Comparison of ENCODE assay signal across 8 cellular contexts in the genomic region with DNA sequence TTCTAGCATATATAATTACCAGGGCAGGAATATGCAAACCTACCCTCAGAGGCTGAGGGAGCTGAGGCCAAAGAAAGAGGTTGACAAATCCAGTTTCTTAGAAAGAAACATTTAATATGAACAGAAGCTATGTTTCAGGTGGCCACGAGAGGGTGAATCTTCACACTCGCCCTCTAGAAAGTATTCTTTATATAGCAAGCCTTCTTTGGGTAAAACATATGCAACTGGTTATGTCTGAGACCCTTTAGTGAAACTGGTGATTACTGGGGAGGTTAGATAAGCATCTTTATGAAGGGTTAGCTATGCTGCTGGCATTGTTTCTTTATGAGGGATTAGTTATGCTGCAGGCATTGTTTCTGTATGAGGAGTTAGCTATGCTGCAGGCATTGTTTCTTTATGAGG. TPM values are rescaled to one million over a fixed set of nuclear protein-coding genes. Genes with fewer than 3 reads are reported as not detected.
A peak's percentile ranks its signal among the peaks of the same experiment; 100 is the strongest.
DNase-seq lines count a peak whose midpoint lies in the region; ATAC-seq and TF ChIP-seq lines count a peak whose summit lies in the region.

No MANE protein-coding gene starts in this region.

- POLR2A ChIA-PET in BJ (lab: Charles Lee): no interaction called here
- POLR2A ChIA-PET in activated CD4-positive, alpha-beta memory T cell treated with anti-CD3 and anti-CD28 coated beads, Interleukin-2, amount 10 ng/mL, durations not matched to agents 7 days and 5 days (lab: Charles Lee): no interaction called here

- no peak for TF ChIP-seq POLR2A in uterus (IDR thresholded peaks at IDR 0.05)

- DNase-seq in BJ (ENCODE audit: low read depth) (no peak), H7 (peak; percentile 13), kidney tubule cell (ENCODE audit: low spot score) (peak; percentile 14), hepatic stellate cell (ENCODE audit: low spot score) (no peak), uterus (no peak), right atrium auricular region (ENCODE audit: low spot score) (no peak)
- no peak for DNase-seq in activated CD4-positive, alpha-beta memory T cell treated with anti-CD3 and anti-CD28 coated beads, Interleukin-2, amount 10 ng/mL, durations not matched to agents 7 days and 5 days

- H3K9me3 ChIP-seq in uterus (no peaks in the 10 kb centered on the region), right atrium auricular region (no peaks in the 10 kb centered on the region)

- TF ChIP-seq CTCF in BJ (IDR thresholded peaks at IDR 0.05; ENCODE audit: insufficient read depth, low read depth, low read length): peak; percentile 41
- no peak for TF ChIP-seq CTCF in uterus (IDR thresholded peaks at IDR 0.05)
- peak in 1 of 2 donors; percentile 10 for TF ChIP-seq CTCF in right atrium auricular region (IDR thresholded peaks at IDR 0.05)

- no peak overlapping the region for H3K27ac ChIP-seq in uterus
- H3K27ac ChIP-seq in right atrium auricular region: no peak overlapping the region

- H3K36me3 Mint-ChIP-seq in activated CD4-positive, alpha-beta memory T cell treated with anti-CD3 and anti-CD28 coated beads, Interleukin-2, amount 10 ng/mL, durations not matched to agents 7 days and 5 days (ENCODE audit: low read depth): no peaks in the 10 kb centered on the region

- H3K4me3 ChIP-seq in BJ (ENCODE audit: low read depth, low read length): no peak overlapping the region
- no peak overlapping the region for H3K4me3 ChIP-seq in H7 (ENCODE audit: insufficient read depth, low read depth, low read length)
- H3K4me3 ChIP-seq in uterus: no peak overlapping the region
- H3K4me3 ChIP-seq in right atrium auricular region: no peak overlapping the region

- H3K4me1 Mint-ChIP-seq in activated CD4-positive, alpha-beta memory T cell treated with anti-CD3 and anti-CD28 coated beads, Interleukin-2, amount 10 ng/mL, durations not matched to agents 7 days and 5 days: no peaks in the 10 kb centered on the region

- no peak overlapping the region for H3K4me3 Mint-ChIP-seq in activated CD4-positive, alpha-beta memory T cell treated with anti-CD3 and anti-CD28 coated beads, Interleukin-2, amount 10 ng/mL, durations not matched to agents 7 days and 5 days

- H3K27ac Mint-ChIP-seq in activated CD4-positive, alpha-beta memory T cell treated with anti-CD3 and anti-CD28 coated beads, Interleukin-2, amount 10 ng/mL, durations not matched to agents 7 days and 5 days: no peak overlapping the region

- no peaks in the 10 kb centered on the region for H3K9me3 Mint-ChIP-seq in activated CD4-positive, alpha-beta memory T cell treated with anti-CD3 and anti-CD28 coated beads, Interleukin-2, amount 10 ng/mL, durations not matched to agents 7 days and 5 days

- H3K36me3 ChIP-seq in BJ (ENCODE audit: control insufficient read depth, insufficient read depth, low read length) (no peaks in the 10 kb centered on the region), H7 (replicated peaks; ENCODE audit: control insufficient read depth, insufficient read depth, low read length) (no peaks in the 10 kb centered on the region), uterus (no peaks in the 10 kb centered on the region), right atrium auricular region (no peaks in the 10 kb centered on the region)

- peaks cover 1% of the 10 kb centered on the region for H3K27me3 Mint-ChIP-seq in activated CD4-positive, alpha-beta memory T cell treated with anti-CD3 and anti-CD28 coated beads, Interleukin-2, amount 10 ng/mL, durations not matched to agents 7 days and 5 days

- no peaks in the 10 kb centered on the region for H3K27me3 ChIP-seq in BJ (ENCODE audit: control insufficient read depth, insufficient read depth, low read length)
- H3K27me3 ChIP-seq in H7 (ENCODE audit: control insufficient read depth, insufficient read depth, low read length): no peaks in the 10 kb centered on the region; the same call in 1 of the 2 replicates
- H3K27me3 ChIP-seq in uterus: no peaks in the 10 kb centered on the region
- no peaks in the 10 kb centered on the region for H3K27me3 ChIP-seq in right atrium auricular region

- ATAC-seq in SK-N-SH treated with all-trans-retinoic acid at 6 μM for 48 hours: peak; percentile 49; the same call in 2 of the 3 replicates

- CTCF ChIA-PET in BJ (lab: Yijun Ruan, JAX): interaction anchor here (0.7 to 1.2 kb wide), 2 partner anchors 26 to 133 kb away, joined by 3 read pairs; no protein-coding TSS in a partner anchor
- CTCF ChIA-PET in activated CD4-positive, alpha-beta memory T cell treated with anti-CD3 and anti-CD28 coated beads, Interleukin-2, amount 10 ng/mL, durations not matched to agents 7 days and 5 days (lab: Charles Lee): interaction anchor here (1.0 kb wide), 1 partner anchor 11 kb away, joined by 4 read pairs; no protein-coding TSS in a partner anchor

- intact Hi-C loops in uterus (cut with DNase I; ENCODE audit: low total_unique reads): no loop called here

- no peaks in the 10 kb centered on the region for H3K4me1 ChIP-seq in uterus
- H3K4me1 ChIP-seq in right atrium auricular region: no peaks in the 10 kb centered on the region

TF ChIP-seq in SK-N-SH treated with all-trans-retinoic acid at 6 μM for 48 hours, 23 proteins besides CTCF, POLR2A, EP300 and RAD21:
- TF ChIP-seq TOX (CRISPR knock-in tag; IDR thresholded peaks at IDR 0.05; ENCODE audit: borderline replicate concordance): no peak
- TF ChIP-seq ISL1 (CRISPR knock-in tag; IDR thresholded peaks at IDR 0.05): no peak
- no peak for TF ChIP-seq ESRRG (CRISPR knock-in tag; IDR thresholded peaks at IDR 0.05)
- TF ChIP-seq ZNF8 (CRISPR knock-in tag; IDR thresholded peaks at IDR 0.05): no peak
- TF ChIP-seq, protein P1, sequence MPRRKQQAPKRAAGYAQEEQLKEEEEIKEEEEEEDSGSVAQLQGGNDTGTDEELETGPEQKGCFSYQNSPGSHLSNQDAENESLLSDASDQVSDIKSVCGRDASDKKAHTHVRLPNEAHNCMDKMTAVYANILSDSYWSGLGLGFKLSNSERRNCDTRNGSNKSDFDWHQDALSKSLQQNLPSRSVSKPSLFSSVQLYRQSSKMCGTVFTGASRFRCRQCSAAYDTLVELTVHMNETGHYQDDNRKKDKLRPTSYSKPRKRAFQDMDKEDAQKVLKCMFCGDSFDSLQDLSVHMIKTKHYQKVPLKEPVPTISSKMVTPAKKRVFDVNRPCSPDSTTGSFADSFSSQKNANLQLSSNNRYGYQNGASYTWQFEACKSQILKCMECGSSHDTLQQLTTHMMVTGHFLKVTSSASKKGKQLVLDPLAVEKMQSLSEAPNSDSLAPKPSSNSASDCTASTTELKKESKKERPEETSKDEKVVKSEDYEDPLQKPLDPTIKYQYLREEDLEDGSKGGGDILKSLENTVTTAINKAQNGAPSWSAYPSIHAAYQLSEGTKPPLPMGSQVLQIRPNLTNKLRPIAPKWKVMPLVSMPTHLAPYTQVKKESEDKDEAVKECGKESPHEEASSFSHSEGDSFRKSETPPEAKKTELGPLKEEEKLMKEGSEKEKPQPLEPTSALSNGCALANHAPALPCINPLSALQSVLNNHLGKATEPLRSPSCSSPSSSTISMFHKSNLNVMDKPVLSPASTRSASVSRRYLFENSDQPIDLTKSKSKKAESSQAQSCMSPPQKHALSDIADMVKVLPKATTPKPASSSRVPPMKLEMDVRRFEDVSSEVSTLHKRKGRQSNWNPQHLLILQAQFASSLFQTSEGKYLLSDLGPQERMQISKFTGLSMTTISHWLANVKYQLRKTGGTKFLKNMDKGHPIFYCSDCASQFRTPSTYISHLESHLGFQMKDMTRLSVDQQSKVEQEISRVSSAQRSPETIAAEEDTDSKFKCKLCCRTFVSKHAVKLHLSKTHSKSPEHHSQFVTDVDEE (CRISPR knock-in tag; IDR thresholded peaks at IDR 0.05): no peak
- no peak for TF ChIP-seq BACH2 (CRISPR knock-in tag; IDR thresholded peaks at IDR 0.05; ENCODE audit: borderline replicate concordance)
- TF ChIP-seq, protein P2, sequence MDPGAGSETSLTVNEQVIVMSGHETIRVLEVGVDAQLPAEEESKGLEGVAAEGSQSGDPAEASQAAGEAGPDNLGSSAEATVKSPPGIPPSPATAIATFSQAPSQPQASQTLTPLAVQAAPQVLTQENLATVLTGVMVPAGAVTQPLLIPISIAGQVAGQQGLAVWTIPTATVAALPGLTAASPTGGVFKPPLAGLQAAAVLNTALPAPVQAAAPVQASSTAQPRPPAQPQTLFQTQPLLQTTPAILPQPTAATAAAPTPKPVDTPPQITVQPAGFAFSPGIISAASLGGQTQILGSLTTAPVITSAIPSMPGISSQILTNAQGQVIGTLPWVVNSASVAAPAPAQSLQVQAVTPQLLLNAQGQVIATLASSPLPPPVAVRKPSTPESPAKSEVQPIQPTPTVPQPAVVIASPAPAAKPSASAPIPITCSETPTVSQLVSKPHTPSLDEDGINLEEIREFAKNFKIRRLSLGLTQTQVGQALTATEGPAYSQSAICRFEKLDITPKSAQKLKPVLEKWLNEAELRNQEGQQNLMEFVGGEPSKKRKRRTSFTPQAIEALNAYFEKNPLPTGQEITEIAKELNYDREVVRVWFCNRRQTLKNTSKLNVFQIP (CRISPR knock-in tag; IDR thresholded peaks at IDR 0.05; ENCODE audit: borderline replicate concordance, low read depth): no peak
- no peak for TF ChIP-seq ZFP3 (CRISPR knock-in tag; IDR thresholded peaks at IDR 0.05)
- no peak for TF ChIP-seq OSR1 (CRISPR knock-in tag; IDR thresholded peaks at IDR 0.05)

RNA-seq across cellular contexts. Expression of a gene that starts 50.7 kb away (rescaled TPM):
- not detected in 2 replicates for polyA plus RNA-seq in BJ (2011; rRNA removed)
- not detected in 2 replicates for polyA minus RNA-seq in BJ (2011; rRNA and poly(A)+ RNA removed)
- not detected in 2 replicates for total RNA-seq in H7 (2014; rRNA removed; shearing (Covaris generic))
- total RNA-seq in activated CD4-positive, alpha-beta memory T cell treated with anti-CD3 and anti-CD28 coated beads, Interleukin-2, amount 10 ng/mL, durations not matched to agents 7 days and 5 days: not detected
- total RNA-seq in uterus (not detected), right atrium auricular region (not detected)

Comparison
In these comparisons a context has a peak if more than half of its experiments do, and no peak if none do; other contexts are left out.
1. DNase-seq: peak in H7 (single experiment) and kidney tubule cell (single experiment); none in BJ (single experiment), hepatic stellate cell (single experiment), activated CD4-positive, alpha-beta memory T cell treated with anti-CD3 and anti-CD28 coated beads, Interleukin-2, amount 10 ng/mL, durations not matched to agents 7 days and 5 days (single experiment), uterus (0 of 2) and right atrium auricular region (single experiment).